11 cellular contexts compared by ENCODE assay signal in genomic region chr2:101754613-101755012, GRCh38. TPM values are rescaled to one million over a fixed set of nuclear protein-coding genes. Genes with fewer than 3 reads are reported as not detected.
DNase-seq lines count a peak whose midpoint lies in the region; ATAC-seq and TF ChIP-seq lines count a peak whose summit lies in the region.
"Had no signal": no experiment of that assay in that cellular context is flagged by ENCODE, and none has a peak within 500 bp of the region (broad histone marks: within the 10 kb centered on the region; RNA-seq: fewer than 3 reads in every experiment).

No MANE protein-coding gene starts in this region.

- POLR2A ChIA-PET in CD4-positive, alpha-beta T cell (lab: Charles Lee) = interaction anchor here (0.7 to 1.9 kb wide), 5 partner anchors 9 to 38 kb away, joined by 3 to 6 read pairs (median 5); no protein-coding TSS in a partner anchor

- H3K36me3 Mint-ChIP-seq in CD4-positive, alpha-beta T cell (ENCODE audit: low read depth) = peaks cover 4% of the 10 kb centered on the region
- H3K36me3 Mint-ChIP-seq in chondrocyte (ENCODE audit: low read depth) = no peaks in the 10 kb centered on the region

- TF ChIP-seq POLR2A in Peyer's patch (IDR thresholded peaks at IDR 0.05) = no peak

- ATAC-seq in CD4-positive, alpha-beta T cell (ENCODE audit: poor library complexity) = no peak
- ATAC-seq in HG03442 (IDR thresholded peaks at IDR 0.05; ENCODE audit: unreplicated experiment) (no peak), HG02610 (IDR thresholded peaks at IDR 0.05; ENCODE audit: unreplicated experiment) (no peak), esophagus mucosa (no peak)

- H3K27me3 Mint-ChIP-seq in CD4-positive, alpha-beta T cell = no peaks in the 10 kb centered on the region
- H3K27me3 Mint-ChIP-seq in chondrocyte (ENCODE audit: low read depth) = no peaks in the 10 kb centered on the region

- H3K9me3 Mint-ChIP-seq in CD4-positive, alpha-beta T cell = no peaks in the 10 kb centered on the region
- H3K9me3 Mint-ChIP-seq in chondrocyte (ENCODE audit: low read depth) = no peaks in the 10 kb centered on the region

- TF ChIP-seq CTCF in CD4-positive, alpha-beta T cell (IDR thresholded peaks at IDR 0.05) = no peak
- TF ChIP-seq CTCF in chondrocyte (IDR thresholded peaks at IDR 0.05) (no peak), neutrophil (IDR thresholded peaks at IDR 0.05) (no peak), Peyer's patch (IDR thresholded peaks at IDR 0.05) (no peak)

- no peak overlapping the region for H3K27ac ChIP-seq in CD4-positive, alpha-beta T cell (ENCODE audit: low read depth, low read length)
- H3K27ac ChIP-seq in neutrophil (peak overlapping the region; percentile 36), Peyer's patch (peak overlapping the region in 2 of 4 donors; percentile 11 to 61)

- H3K4me1 Mint-ChIP-seq in CD4-positive, alpha-beta T cell (ENCODE audit: low read depth) = peaks cover 85% of the 10 kb centered on the region
- peaks cover 82% of the 10 kb centered on the region for H3K4me1 Mint-ChIP-seq in chondrocyte (ENCODE audit: low read depth)

- H3K27ac Mint-ChIP-seq in CD4-positive, alpha-beta T cell = peak overlapping the region; percentile 69
- peak overlapping the region; percentile 80 for H3K27ac Mint-ChIP-seq in chondrocyte (ENCODE audit: unreplicated experiment)

- DNase-seq in CD4-positive, alpha-beta T cell = no peak
- DNase-seq in MV-4-11 (lab: John Stamatoyannopoulos, UW) = peak; percentile 37
- no peak for DNase-seq in chondrocyte (ENCODE audit: low spot score)
- no peak for DNase-seq in Peyer's patch
- DNase-seq: activated CD4-positive, alpha-beta T cell treated with anti-CD3 and anti-CD28 coated beads, Interleukin-2, amount 50 U/mL, for 48 hours; DND-41; NK-92 treated with Interleukin-12 subunit alpha and Interleukin-12 subunit beta, amount 100 ng/mL, for 24 hours had no signal

- H3K36me3 ChIP-seq in neutrophil (no peaks in the 10 kb centered on the region), Peyer's patch (no peaks in the 10 kb centered on the region)

- H3K4me3 ChIP-seq in neutrophil (ENCODE audit: low read depth in 1 of 2, low read length in 1 of 2) (no peak overlapping the region), Peyer's patch (no peak overlapping the region)

- intact Hi-C loops in CD4-positive, alpha-beta T cell (cut with DNase I, micrococcal nuclease) = loop anchor here in 1 of 2 experiments (5.0 kb wide), 1 partner anchor 52 kb away; no protein-coding TSS in a partner anchor

- H3K4me1 ChIP-seq in neutrophil (ENCODE audit: control insufficient read depth in 1 of 2, insufficient read depth in 1 of 2, low read depth in 1 of 2, low read length in 1 of 2) = peaks cover 15 to 43% of the 10 kb centered on the region in 2 experiments
- H3K4me1 ChIP-seq in Peyer's patch = peaks cover 0 to 39% (median 17%) of the 10 kb centered on the region in 4 donors

- H3K4me3 Mint-ChIP-seq in CD4-positive, alpha-beta T cell = no peak overlapping the region
- no peak overlapping the region for H3K4me3 Mint-ChIP-seq in chondrocyte (ENCODE audit: unreplicated experiment)

- CTCF ChIA-PET in CD4-positive, alpha-beta T cell (lab: Charles Lee) = interaction anchor here (0.9 to 3.0 kb wide), 2 partner anchors 8 to 77 kb away, joined by 3 to 11 read pairs; no protein-coding TSS in a partner anchor

- no peaks in the 10 kb centered on the region for H3K27me3 ChIP-seq in CD4-positive, alpha-beta T cell (ENCODE audit: control insufficient read depth, insufficient read depth, low read length)
- no peaks in the 10 kb centered on the region for H3K27me3 ChIP-seq in neutrophil
- no peaks in the 10 kb centered on the region for H3K27me3 ChIP-seq in Peyer's patch

- no peaks in the 10 kb centered on the region for H3K9me3 ChIP-seq in CD4-positive, alpha-beta T cell (ENCODE audit: control insufficient read depth, low read length)
- H3K9me3 ChIP-seq in neutrophil = no peaks in the 10 kb centered on the region
- no peaks in the 10 kb centered on the region for H3K9me3 ChIP-seq in Peyer's patch

RNA-seq across cellular contexts. Expression of gene MAP4K4, which starts 57.1 kb away (rescaled TPM):
- total RNA-seq in CD4-positive, alpha-beta T cell = 10 to 100 TPM; 92.8 to 94.0 TPM
- total RNA-seq in chondrocyte = 98.2 to 122 TPM (median 121 TPM) in 3 replicates
- total RNA-seq in Peyer's patch = 10 to 100 TPM; 14.2 to 65.2 (median 29.1) TPM
- 62.9 TPM for total RNA-seq in esophagus mucosa
